28 cellular contexts compared by ENCODE assay signal in the genomic region with DNA sequence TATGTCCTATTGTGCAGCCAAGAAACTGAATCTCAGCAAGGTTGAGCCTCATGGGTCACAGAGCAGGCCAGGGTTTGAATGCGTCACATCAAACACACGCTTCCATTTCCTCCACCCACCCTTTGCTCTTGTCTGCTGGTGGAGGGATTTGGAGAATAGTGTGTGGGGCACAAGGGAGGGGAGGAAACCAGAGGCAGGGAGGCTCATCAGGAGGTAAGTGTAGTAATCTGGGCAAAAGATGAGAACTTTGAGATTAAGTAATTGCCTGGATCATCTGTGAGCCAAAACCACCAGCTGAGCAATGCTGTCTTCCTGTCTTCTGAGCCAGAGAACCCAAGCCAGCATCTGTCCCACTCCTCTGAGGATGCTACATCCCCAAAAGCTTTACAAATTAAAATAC. TPM values are rescaled to one million over a fixed set of nuclear protein-coding genes. Genes with fewer than 3 reads are reported as not detected.
A peak's percentile ranks its signal among the peaks of the same experiment; 100 is the strongest.
DNase-seq lines count a peak whose midpoint lies in the region; ATAC-seq and TF ChIP-seq lines count a peak whose summit lies in the region.
"Had no signal": no experiment of that assay in that cellular context is flagged by ENCODE, and none has a peak within 500 bp of the region (broad histone marks: within the 10 kb centered on the region; RNA-seq: fewer than 3 reads in every experiment).

No MANE protein-coding gene starts in this region.

- H3K79me2 ChIP-seq in Karpas-422 (ENCODE audit: low read length), result no peaks in the 10 kb centered on the region

- no peaks in the 10 kb centered on the region for H3K9me3 ChIP-seq in Karpas-422 (ENCODE audit: low read length)
- H3K9me3 ChIP-seq: vagina had no signal

- no peak overlapping the region for H3K9ac ChIP-seq in Karpas-422 (ENCODE audit: low read length)

- DNase-seq in AG20443 (ENCODE audit: low spot score) (peak; percentile 51), HCEC 1CT (peak; percentile 27), fibroblast of pulmonary artery (ENCODE audit: low read depth) (peak; percentile 63), nephron progenitor cell (no peak), dermis blood vessel endothelial cell (no peak), Karpas-422 (no peak)
- no peak for DNase-seq in stimulated activated naive CD8-positive, alpha-beta T cell treated with anti-CD3 and anti-CD28 coated beads, Interleukin-15, amount 100 ng/mL, for 72 hours
- DNase-seq: activated CD8-positive, alpha-beta memory T cell treated with anti-CD3 and anti-CD28 coated beads for 24 hours; activated gamma-delta T cell; activated naive CD8-positive, alpha-beta T cell treated with anti-CD3 and anti-CD28 coated beads, Interleukin-2, amount 50 U/mL, for 24 hours; activated T-cell treated with anti-CD3 and anti-CD28 coated beads, Interleukin-2, amount 50 U/mL, for 1 hour; cerebellar nuclear complex; DMS79 treated with DMSO at 0.1 percent for 48 hours; H9; islet precursor cell; mammary epithelial cell; NCI-H1048; NCI-H187; NCI-H748 treated with DMSO at 0.1 percent for 48 hours had no signal

- peaks cover 35% of the 10 kb centered on the region for H3K4me1 Mint-ChIP-seq in nephron progenitor cell
- no peaks in the 10 kb centered on the region for H3K4me1 Mint-ChIP-seq in stimulated activated naive CD8-positive, alpha-beta T cell treated with anti-CD3 and anti-CD28 coated beads, Interleukin-15, amount 100 ng/mL, for 72 hours
- H3K4me1 Mint-ChIP-seq: activated naive CD8-positive, alpha-beta T cell treated with anti-CD3 and anti-CD28 coated beads, Interleukin-2, amount 50 U/mL, for 24 hours had no signal

- H3K36me3 Mint-ChIP-seq in nephron progenitor cell (ENCODE audit: low read depth), result no peaks in the 10 kb centered on the region

- H3K4me2 ChIP-seq in Karpas-422 (ENCODE audit: low read depth, low read length, poor library complexity, severe bottlenecking), result no peak overlapping the region

- no peak for ATAC-seq in stimulated activated naive CD8-positive, alpha-beta T cell treated with anti-CD3 and anti-CD28 coated beads, Interleukin-15, amount 100 ng/mL, for 72 hours
- no peak for ATAC-seq in GM18909 (IDR thresholded peaks at IDR 0.05; ENCODE audit: poor library complexity, unreplicated experiment)
- ATAC-seq: activated naive CD8-positive, alpha-beta T cell treated with anti-CD3 and anti-CD28 coated beads, Interleukin-2, amount 50 U/mL, for 24 hours had no signal

- H3K36me3 ChIP-seq in Karpas-422 (ENCODE audit: insufficient read depth, low read length), result no peaks in the 10 kb centered on the region
- H3K36me3 ChIP-seq: vagina had no signal

- no peaks in the 10 kb centered on the region for H3K27me3 ChIP-seq in Karpas-422 (ENCODE audit: low read length)
- H3K27me3 ChIP-seq: vagina had no signal

- peaks cover 4% of the 10 kb centered on the region for H3K27me3 Mint-ChIP-seq in nephron progenitor cell (ENCODE audit: low read depth, poor library complexity)
- peaks cover 47% of the 10 kb centered on the region for H3K27me3 Mint-ChIP-seq in stimulated activated naive CD8-positive, alpha-beta T cell treated with anti-CD3 and anti-CD28 coated beads, Interleukin-15, amount 100 ng/mL, for 72 hours
- H3K27me3 Mint-ChIP-seq: activated naive CD8-positive, alpha-beta T cell treated with anti-CD3 and anti-CD28 coated beads, Interleukin-2, amount 50 U/mL, for 24 hours had no signal

- H3K4me3 ChIP-seq in fibroblast of pulmonary artery (replicated peaks; ENCODE audit: low read depth, low read length) (no peak overlapping the region), Karpas-422 (ENCODE audit: low read length) (no peak overlapping the region)
- H3K4me3 ChIP-seq: vagina had no signal

- H2AFZ ChIP-seq in Karpas-422 (ENCODE audit: low read length), result no peak overlapping the region

- no peaks in the 10 kb centered on the region for H4K20me1 ChIP-seq in Karpas-422 (ENCODE audit: insufficient read depth, low read depth, low read length)

- H3K9me2 ChIP-seq in Karpas-422 (replicated peaks; ENCODE audit: insufficient read depth, low read length), result no peaks in the 10 kb centered on the region

- H3K4me3 Mint-ChIP-seq in nephron progenitor cell, result no peak overlapping the region
- H3K4me3 Mint-ChIP-seq in stimulated activated naive CD8-positive, alpha-beta T cell treated with anti-CD3 and anti-CD28 coated beads, Interleukin-15, amount 100 ng/mL, for 72 hours, result no peak overlapping the region
- H3K4me3 Mint-ChIP-seq: activated naive CD8-positive, alpha-beta T cell treated with anti-CD3 and anti-CD28 coated beads, Interleukin-2, amount 50 U/mL, for 24 hours; H9 had no signal

- no peaks in the 10 kb centered on the region for H3K4me1 ChIP-seq in Karpas-422 (ENCODE audit: low read length)
- H3K4me1 ChIP-seq: vagina had no signal

- H3K27ac Mint-ChIP-seq in nephron progenitor cell, result peak overlapping the region; percentile 3
- H3K27ac Mint-ChIP-seq in stimulated activated naive CD8-positive, alpha-beta T cell treated with anti-CD3 and anti-CD28 coated beads, Interleukin-15, amount 100 ng/mL, for 72 hours, result no peak overlapping the region
- H3K27ac Mint-ChIP-seq: activated naive CD8-positive, alpha-beta T cell treated with anti-CD3 and anti-CD28 coated beads, Interleukin-2, amount 50 U/mL, for 24 hours; H9; progenitor cell of endocrine pancreas had no signal

- H3K9me3 Mint-ChIP-seq in nephron progenitor cell, result no peaks in the 10 kb centered on the region
- no peaks in the 10 kb centered on the region for H3K9me3 Mint-ChIP-seq in stimulated activated naive CD8-positive, alpha-beta T cell treated with anti-CD3 and anti-CD28 coated beads, Interleukin-15, amount 100 ng/mL, for 72 hours
- H3K9me3 Mint-ChIP-seq: activated naive CD8-positive, alpha-beta T cell treated with anti-CD3 and anti-CD28 coated beads, Interleukin-2, amount 50 U/mL, for 24 hours; H9 had no signal

- H3K27ac ChIP-seq in Karpas-422 (ENCODE audit: low read length), result no peak overlapping the region
- H3K27ac ChIP-seq: RWPE1, vagina had no signal

- TF ChIP-seq CTCF in fibroblast of pulmonary artery (IDR thresholded peaks at IDR 0.05; ENCODE audit: low read length, missing control alignments) (no peak), nephron progenitor cell (IDR thresholded peaks at IDR 0.05) (no peak)

RNA-seq across cellular contexts. Expression of a gene that starts 45.3 kb away (rescaled TPM):
- total RNA-seq in dermis blood vessel endothelial cell, result not detected in 2 replicates
- total RNA-seq in Karpas-422 (2014; rRNA removed; shearing (Covaris generic); ENCODE audit: low replicate concordance), result not detected in 2 replicates
- total RNA-seq: epithelial cell of proximal tubule; glomerular endothelial cell; H9; mammary epithelial cell; skeletal muscle tissue; T-helper 1 cell treated with Interleukin-12 subunit alpha and Interleukin-12 subunit beta and Interleukin-4 antibody, amounts not matched to agents 30 ng/mL and 1 ng/mL, for 36 hours; temporal lobe; vagina had no signal

Comparison
In these comparisons a context has a peak if more than half of its experiments do, and no peak if none do; other contexts are left out.
1. DNase-seq: peak in AG20443 (single experiment), HCEC 1CT (single experiment) and fibroblast of pulmonary artery (single experiment); none in nephron progenitor cell (single experiment), dermis blood vessel endothelial cell (single experiment), Karpas-422 (single experiment) and stimulated activated naive CD8-positive, alpha-beta T cell treated with anti-CD3 and anti-CD28 coated beads, Interleukin-15, amount 100 ng/mL, for 72 hours (0 of 2).